ENCODE assay signal across 8 cellular contexts in the genomic region with DNA sequence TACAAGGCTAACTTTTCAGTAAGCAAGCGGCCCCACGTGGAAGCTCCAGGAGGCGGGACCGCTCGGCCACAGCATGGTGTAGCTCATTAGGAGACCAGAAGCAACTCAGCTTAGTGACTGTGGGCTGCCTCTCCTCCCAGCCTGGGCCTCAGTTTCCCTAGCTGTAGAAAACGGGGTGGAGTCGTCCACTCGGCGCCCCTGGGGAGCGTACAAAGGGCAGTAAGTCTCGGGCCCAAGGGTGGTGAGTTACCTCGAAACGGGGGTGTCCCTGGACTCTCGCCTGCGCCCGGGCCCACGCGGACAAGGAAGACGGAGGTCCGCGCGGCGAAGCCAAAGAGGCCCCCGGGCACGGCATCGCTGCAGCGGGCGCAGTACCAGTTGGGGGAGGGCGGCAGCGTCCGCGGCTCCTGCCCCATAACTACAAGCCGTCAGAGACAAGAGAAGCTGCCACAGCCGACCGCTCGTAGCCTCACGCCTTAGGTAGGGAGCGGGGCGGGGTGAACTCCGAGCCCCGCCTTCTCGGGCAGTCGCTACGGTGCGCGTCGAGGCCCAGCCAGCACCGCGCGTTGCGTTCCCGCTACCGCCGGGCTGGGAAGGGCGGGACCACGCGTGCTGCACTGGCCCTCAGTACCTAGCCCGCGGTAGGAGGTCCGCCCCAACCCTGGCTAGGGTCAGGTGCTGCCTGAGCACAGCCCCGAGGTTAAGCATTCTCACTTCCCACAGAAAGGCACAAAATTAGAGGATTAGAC. TPM values are rescaled to one million over a fixed set of nuclear protein-coding genes. Genes with fewer than 3 reads are reported as not detected.
DNase-seq lines count a peak whose midpoint lies in the region; ATAC-seq and TF ChIP-seq lines count a peak whose summit lies in the region.

A gene with protein sequence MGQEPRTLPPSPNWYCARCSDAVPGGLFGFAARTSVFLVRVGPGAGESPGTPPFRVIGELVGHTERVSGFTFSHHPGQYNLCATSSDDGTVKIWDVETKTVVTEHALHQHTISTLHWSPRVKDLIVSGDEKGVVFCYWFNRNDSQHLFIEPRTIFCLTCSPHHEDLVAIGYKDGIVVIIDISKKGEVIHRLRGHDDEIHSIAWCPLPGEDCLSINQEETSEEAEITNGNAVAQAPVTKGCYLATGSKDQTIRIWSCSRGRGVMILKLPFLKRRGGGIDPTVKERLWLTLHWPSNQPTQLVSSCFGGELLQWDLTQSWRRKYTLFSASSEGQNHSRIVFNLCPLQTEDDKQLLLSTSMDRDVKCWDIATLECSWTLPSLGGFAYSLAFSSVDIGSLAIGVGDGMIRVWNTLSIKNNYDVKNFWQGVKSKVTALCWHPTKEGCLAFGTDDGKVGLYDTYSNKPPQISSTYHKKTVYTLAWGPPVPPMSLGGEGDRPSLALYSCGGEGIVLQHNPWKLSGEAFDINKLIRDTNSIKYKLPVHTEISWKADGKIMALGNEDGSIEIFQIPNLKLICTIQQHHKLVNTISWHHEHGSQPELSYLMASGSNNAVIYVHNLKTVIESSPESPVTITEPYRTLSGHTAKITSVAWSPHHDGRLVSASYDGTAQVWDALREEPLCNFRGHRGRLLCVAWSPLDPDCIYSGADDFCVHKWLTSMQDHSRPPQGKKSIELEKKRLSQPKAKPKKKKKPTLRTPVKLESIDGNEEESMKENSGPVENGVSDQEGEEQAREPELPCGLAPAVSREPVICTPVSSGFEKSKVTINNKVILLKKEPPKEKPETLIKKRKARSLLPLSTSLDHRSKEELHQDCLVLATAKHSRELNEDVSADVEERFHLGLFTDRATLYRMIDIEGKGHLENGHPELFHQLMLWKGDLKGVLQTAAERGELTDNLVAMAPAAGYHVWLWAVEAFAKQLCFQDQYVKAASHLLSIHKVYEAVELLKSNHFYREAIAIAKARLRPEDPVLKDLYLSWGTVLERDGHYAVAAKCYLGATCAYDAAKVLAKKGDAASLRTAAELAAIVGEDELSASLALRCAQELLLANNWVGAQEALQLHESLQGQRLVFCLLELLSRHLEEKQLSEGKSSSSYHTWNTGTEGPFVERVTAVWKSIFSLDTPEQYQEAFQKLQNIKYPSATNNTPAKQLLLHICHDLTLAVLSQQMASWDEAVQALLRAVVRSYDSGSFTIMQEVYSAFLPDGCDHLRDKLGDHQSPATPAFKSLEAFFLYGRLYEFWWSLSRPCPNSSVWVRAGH (N-terminal part only) (minus strand): TSS at position 494 of the 749 bp plus-strand sequence. CDS start 78 bp downstream, at position 416.

- ATAC-seq in GM21529 (IDR thresholded peaks at IDR 0.05; ENCODE audit: unreplicated experiment) (peak; percentile 83), naive B cell (ENCODE audit: low read depth in 2 of 2) (peak; percentile 80)
- ATAC-seq in stimulated activated memory B cell treated with anti-CD40 and anti-IgM and Interleukin-4, amounts not matched to agents 10 μg/mL and 1 μg/mL and 100 μg/mL, for 72 hours, result peak; percentile 96

- H3K4me3 Mint-ChIP-seq in IgD-negative memory B cell, result peak within 1 kb of the TSS; percentile 92 to 97 (median 94)
- peak within 1 kb of the TSS; percentile 88 to 100 (median 95) for H3K4me3 Mint-ChIP-seq in naive B cell
- H3K4me3 Mint-ChIP-seq in stimulated activated memory B cell treated with anti-CD40 and anti-IgM and Interleukin-4, amounts not matched to agents 10 μg/mL and 1 μg/mL and 100 μg/mL, for 72 hours, result peak within 1 kb of the TSS; percentile 93

- H3K27me3 Mint-ChIP-seq in IgD-negative memory B cell (peaks cover 2% of the 10 kb centered on the region), naive B cell (no peaks in the 10 kb centered on the region)
- no peaks in the 10 kb centered on the region for H3K27me3 Mint-ChIP-seq in stimulated activated memory B cell treated with anti-CD40 and anti-IgM and Interleukin-4, amounts not matched to agents 10 μg/mL and 1 μg/mL and 100 μg/mL, for 72 hours

- peak in 1 of 2 donors; percentile 41 for TF ChIP-seq POLR2A in Peyer's patch (IDR thresholded peaks at IDR 0.05)

- peak; percentile 97 for DNase-seq in DMS53 (lab: John Stamatoyannopoulos, UW)
- peak; percentile 81 to 93 (median 92) for DNase-seq in Peyer's patch
- peak; percentile 71 for DNase-seq in activated T-helper 1 cell treated with Interleukin-2 at 50 U/mL for 16 hours (ENCODE audit: low read depth)
- peak; percentile 75 for DNase-seq in fibroblast of gingiva (ENCODE audit: low read depth)
- peak; percentile 77 for DNase-seq in naive B cell

- H3K27me3 ChIP-seq in Peyer's patch, result no peaks in the 10 kb centered on the region

- H3K4me1 Mint-ChIP-seq in IgD-negative memory B cell (peaks cover 27 to 42% (median 38%) of the 10 kb centered on the region in 3 donors), naive B cell (peaks cover 42 to 57% (median 45%) of the 10 kb centered on the region in 3 donors)
- H3K4me1 Mint-ChIP-seq in stimulated activated memory B cell treated with anti-CD40 and anti-IgM and Interleukin-4, amounts not matched to agents 10 μg/mL and 1 μg/mL and 100 μg/mL, for 72 hours, result peaks cover 44% of the 10 kb centered on the region

- H3K27ac Mint-ChIP-seq in IgD-negative memory B cell, result peak within 1 kb of the TSS; percentile 48 to 98 (median 80)
- H3K27ac Mint-ChIP-seq in naive B cell, result peak within 1 kb of the TSS; percentile 47 to 92 (median 80)
- H3K27ac Mint-ChIP-seq in stimulated activated memory B cell treated with anti-CD40 and anti-IgM and Interleukin-4, amounts not matched to agents 10 μg/mL and 1 μg/mL and 100 μg/mL, for 72 hours, result peak within 1 kb of the TSS; percentile 85

- no peak for TF ChIP-seq CTCF in Peyer's patch (IDR thresholded peaks at IDR 0.05)

- no peaks in the 10 kb centered on the region for H3K9me3 ChIP-seq in Peyer's patch

- peak within 1 kb of the TSS; percentile 46 to 83 (median 62) for H3K27ac ChIP-seq in Peyer's patch

- H3K4me3 ChIP-seq in Peyer's patch, result peak within 1 kb of the TSS; percentile 72 to 90 (median 82)

- peaks cover 0 to 4% (median 0%) of the 10 kb centered on the region in 3 donors for H3K36me3 ChIP-seq in Peyer's patch

- H3K36me3 Mint-ChIP-seq in IgD-negative memory B cell (peaks cover 6% of the 10 kb centered on the region), naive B cell (peaks cover 10% of the 10 kb centered on the region in 2 donors)
- H3K36me3 Mint-ChIP-seq in stimulated activated memory B cell treated with anti-CD40 and anti-IgM and Interleukin-4, amounts not matched to agents 10 μg/mL and 1 μg/mL and 100 μg/mL, for 72 hours, result peaks cover 23% of the 10 kb centered on the region

- H3K9me3 Mint-ChIP-seq in IgD-negative memory B cell (no peaks in the 10 kb centered on the region), naive B cell (no peaks in the 10 kb centered on the region)
- H3K9me3 Mint-ChIP-seq in stimulated activated memory B cell treated with anti-CD40 and anti-IgM and Interleukin-4, amounts not matched to agents 10 μg/mL and 1 μg/mL and 100 μg/mL, for 72 hours, result no peaks in the 10 kb centered on the region

- H3K4me1 ChIP-seq in Peyer's patch, result peaks cover 0 to 24% (median 16%) of the 10 kb centered on the region in 4 donors

RNA-seq across cellular contexts. Expression of the gene that starts here (rescaled TPM):
- polyA plus RNA-seq in IgD-negative memory B cell (8.4 TPM), naive B cell (ENCODE audit: low read depth in 6 of 6) (10 to 100 TPM in 4 of 6 donors, 1 to 10 TPM in 2; 3.5 to 16.3 (median 10.7) TPM)
- 10 to 100 TPM in 3 of 4 donors, 1 to 10 TPM in 1; 9.1 to 13.3 (median 12.2) TPM for total RNA-seq in Peyer's patch

Comparison
In these comparisons a context has a peak if more than half of its experiments do, and no peak if none do; other contexts are left out.
1. Peak in every context shown above with its lines: DNase-seq, ATAC-seq, H3K4me3 ChIP-seq and H3K27ac ChIP-seq.